1 cellular context compared by ENCODE assay signal in the genomic region with DNA sequence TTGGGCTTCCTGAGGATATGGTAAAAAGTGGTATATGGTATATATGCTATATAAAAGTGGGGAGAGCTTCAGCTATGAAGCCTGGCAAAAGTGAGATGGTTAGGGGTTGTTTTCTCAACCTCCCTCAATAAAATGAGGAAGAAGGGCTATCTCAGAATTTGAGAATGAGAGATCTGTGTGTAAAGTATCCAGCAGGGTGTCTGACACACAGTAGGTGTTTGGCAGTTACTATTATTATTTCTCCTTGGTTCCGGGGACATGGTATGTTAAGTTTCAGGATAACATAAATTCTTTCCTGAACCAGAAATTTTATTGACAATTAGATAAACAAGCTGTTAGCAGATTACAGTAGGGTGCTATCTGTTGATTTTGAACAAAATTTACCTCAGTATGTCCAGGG.
TF ChIP-seq lines count a peak whose summit lies in the region.

No MANE protein-coding gene starts in this region.

TF ChIP-seq in K562, 482 proteins besides CTCF, POLR2A, EP300 and RAD21 (continued from another document):
- TF ChIP-seq, protein P1, sequence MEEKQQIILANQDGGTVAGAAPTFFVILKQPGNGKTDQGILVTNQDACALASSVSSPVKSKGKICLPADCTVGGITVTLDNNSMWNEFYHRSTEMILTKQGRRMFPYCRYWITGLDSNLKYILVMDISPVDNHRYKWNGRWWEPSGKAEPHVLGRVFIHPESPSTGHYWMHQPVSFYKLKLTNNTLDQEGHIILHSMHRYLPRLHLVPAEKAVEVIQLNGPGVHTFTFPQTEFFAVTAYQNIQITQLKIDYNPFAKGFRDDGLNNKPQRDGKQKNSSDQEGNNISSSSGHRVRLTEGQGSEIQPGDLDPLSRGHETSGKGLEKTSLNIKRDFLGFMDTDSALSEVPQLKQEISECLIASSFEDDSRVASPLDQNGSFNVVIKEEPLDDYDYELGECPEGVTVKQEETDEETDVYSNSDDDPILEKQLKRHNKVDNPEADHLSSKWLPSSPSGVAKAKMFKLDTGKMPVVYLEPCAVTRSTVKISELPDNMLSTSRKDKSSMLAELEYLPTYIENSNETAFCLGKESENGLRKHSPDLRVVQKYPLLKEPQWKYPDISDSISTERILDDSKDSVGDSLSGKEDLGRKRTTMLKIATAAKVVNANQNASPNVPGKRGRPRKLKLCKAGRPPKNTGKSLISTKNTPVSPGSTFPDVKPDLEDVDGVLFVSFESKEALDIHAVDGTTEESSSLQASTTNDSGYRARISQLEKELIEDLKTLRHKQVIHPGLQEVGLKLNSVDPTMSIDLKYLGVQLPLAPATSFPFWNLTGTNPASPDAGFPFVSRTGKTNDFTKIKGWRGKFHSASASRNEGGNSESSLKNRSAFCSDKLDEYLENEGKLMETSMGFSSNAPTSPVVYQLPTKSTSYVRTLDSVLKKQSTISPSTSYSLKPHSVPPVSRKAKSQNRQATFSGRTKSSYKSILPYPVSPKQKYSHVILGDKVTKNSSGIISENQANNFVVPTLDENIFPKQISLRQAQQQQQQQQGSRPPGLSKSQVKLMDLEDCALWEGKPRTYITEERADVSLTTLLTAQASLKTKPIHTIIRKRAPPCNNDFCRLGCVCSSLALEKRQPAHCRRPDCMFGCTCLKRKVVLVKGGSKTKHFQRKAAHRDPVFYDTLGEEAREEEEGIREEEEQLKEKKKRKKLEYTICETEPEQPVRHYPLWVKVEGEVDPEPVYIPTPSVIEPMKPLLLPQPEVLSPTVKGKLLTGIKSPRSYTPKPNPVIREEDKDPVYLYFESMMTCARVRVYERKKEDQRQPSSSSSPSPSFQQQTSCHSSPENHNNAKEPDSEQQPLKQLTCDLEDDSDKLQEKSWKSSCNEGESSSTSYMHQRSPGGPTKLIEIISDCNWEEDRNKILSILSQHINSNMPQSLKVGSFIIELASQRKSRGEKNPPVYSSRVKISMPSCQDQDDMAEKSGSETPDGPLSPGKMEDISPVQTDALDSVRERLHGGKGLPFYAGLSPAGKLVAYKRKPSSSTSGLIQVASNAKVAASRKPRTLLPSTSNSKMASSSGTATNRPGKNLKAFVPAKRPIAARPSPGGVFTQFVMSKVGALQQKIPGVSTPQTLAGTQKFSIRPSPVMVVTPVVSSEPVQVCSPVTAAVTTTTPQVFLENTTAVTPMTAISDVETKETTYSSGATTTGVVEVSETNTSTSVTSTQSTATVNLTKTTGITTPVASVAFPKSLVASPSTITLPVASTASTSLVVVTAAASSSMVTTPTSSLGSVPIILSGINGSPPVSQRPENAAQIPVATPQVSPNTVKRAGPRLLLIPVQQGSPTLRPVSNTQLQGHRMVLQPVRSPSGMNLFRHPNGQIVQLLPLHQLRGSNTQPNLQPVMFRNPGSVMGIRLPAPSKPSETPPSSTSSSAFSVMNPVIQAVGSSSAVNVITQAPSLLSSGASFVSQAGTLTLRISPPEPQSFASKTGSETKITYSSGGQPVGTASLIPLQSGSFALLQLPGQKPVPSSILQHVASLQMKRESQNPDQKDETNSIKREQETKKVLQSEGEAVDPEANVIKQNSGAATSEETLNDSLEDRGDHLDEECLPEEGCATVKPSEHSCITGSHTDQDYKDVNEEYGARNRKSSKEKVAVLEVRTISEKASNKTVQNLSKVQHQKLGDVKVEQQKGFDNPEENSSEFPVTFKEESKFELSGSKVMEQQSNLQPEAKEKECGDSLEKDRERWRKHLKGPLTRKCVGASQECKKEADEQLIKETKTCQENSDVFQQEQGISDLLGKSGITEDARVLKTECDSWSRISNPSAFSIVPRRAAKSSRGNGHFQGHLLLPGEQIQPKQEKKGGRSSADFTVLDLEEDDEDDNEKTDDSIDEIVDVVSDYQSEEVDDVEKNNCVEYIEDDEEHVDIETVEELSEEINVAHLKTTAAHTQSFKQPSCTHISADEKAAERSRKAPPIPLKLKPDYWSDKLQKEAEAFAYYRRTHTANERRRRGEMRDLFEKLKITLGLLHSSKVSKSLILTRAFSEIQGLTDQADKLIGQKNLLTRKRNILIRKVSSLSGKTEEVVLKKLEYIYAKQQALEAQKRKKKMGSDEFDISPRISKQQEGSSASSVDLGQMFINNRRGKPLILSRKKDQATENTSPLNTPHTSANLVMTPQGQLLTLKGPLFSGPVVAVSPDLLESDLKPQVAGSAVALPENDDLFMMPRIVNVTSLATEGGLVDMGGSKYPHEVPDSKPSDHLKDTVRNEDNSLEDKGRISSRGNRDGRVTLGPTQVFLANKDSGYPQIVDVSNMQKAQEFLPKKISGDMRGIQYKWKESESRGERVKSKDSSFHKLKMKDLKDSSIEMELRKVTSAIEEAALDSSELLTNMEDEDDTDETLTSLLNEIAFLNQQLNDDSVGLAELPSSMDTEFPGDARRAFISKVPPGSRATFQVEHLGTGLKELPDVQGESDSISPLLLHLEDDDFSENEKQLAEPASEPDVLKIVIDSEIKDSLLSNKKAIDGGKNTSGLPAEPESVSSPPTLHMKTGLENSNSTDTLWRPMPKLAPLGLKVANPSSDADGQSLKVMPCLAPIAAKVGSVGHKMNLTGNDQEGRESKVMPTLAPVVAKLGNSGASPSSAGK (IDR thresholded peaks at IDR 0.05) = no peak
- TF ChIP-seq SNRNP70 (optimal IDR thresholded peaks at IDR 0.05; ENCODE audit: low read depth, low read length) = no peak
- TF ChIP-seq, protein P2, sequence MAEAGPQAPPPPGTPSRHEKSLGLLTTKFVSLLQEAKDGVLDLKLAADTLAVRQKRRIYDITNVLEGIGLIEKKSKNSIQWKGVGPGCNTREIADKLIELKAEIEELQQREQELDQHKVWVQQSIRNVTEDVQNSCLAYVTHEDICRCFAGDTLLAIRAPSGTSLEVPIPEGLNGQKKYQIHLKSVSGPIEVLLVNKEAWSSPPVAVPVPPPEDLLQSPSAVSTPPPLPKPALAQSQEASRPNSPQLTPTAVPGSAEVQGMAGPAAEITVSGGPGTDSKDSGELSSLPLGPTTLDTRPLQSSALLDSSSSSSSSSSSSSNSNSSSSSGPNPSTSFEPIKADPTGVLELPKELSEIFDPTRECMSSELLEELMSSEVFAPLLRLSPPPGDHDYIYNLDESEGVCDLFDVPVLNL (CRISPR knock-in tag; IDR thresholded peaks at IDR 0.05; ENCODE audit: low read depth) = no peak
- TF ChIP-seq RAD51 (IDR thresholded peaks at IDR 0.05; ENCODE audit: borderline replicate concordance, low read depth) = no peak
- no peak for TF ChIP-seq NFXL1 (CRISPR knock-in tag; IDR thresholded peaks at IDR 0.05)
- TF ChIP-seq, protein P3, sequence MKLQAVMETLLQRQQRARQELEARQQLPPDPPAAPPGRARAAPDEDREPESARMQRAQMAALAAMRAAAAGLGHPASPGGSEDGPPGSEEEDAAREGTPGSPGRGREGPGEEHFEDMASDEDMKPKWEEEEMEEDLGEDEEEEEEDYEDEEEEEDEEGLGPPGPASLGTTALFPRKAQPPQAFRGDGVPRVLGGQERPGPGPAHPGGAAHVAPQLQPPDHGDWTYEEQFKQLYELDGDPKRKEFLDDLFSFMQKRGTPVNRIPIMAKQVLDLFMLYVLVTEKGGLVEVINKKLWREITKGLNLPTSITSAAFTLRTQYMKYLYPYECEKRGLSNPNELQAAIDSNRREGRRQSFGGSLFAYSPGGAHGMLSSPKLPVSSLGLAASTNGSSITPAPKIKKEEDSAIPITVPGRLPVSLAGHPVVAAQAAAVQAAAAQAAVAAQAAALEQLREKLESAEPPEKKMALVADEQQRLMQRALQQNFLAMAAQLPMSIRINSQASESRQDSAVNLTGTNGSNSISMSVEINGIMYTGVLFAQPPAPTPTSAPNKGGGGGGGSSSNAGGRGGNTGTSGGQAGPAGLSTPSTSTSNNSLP (IDR thresholded peaks at IDR 0.05; ENCODE audit: borderline replicate concordance, low read depth, low read length) = 0 out of 2 replicates have a peak, but pooled peaks have one; percentile 37
- TF ChIP-seq ZNF780A (CRISPR knock-in tag; IDR thresholded peaks at IDR 0.05) = no peak
- TF ChIP-seq, protein P4, sequence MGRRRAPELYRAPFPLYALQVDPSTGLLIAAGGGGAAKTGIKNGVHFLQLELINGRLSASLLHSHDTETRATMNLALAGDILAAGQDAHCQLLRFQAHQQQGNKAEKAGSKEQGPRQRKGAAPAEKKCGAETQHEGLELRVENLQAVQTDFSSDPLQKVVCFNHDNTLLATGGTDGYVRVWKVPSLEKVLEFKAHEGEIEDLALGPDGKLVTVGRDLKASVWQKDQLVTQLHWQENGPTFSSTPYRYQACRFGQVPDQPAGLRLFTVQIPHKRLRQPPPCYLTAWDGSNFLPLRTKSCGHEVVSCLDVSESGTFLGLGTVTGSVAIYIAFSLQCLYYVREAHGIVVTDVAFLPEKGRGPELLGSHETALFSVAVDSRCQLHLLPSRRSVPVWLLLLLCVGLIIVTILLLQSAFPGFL (CRISPR knock-in tag; IDR thresholded peaks at IDR 0.05) = no peak
- TF ChIP-seq ZKSCAN1 (IDR thresholded peaks at IDR 0.05; ENCODE audit: low read depth, low read length) = peak; percentile 98
